In the genomic region with DNA sequence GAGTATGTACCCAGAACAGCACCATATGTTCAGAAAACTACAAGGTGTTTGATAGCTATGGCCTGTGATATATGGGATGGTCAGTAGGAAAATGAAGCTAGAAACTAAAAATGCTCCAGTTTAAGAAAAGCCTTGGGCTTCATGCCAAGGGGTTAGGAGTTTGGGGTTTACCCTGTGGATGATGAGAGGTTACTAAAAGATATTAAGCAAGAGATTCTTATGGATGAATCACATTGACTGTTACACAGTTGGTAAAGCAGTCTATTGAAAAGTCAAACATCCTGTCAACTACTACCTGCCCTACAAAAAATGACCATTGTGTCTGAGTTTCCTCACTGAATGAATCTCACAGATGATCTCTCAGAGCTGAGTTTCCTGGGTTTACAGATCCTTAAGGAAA, we compare ENCODE assay signal across 25 cellular contexts.
DNase-seq lines count a peak whose midpoint lies in the region; ATAC-seq, FAIRE-seq and TF ChIP-seq lines count a peak whose summit lies in the region.
"Had no signal": no experiment of that assay in that cellular context is flagged by ENCODE, and none has a peak within 500 bp of the region (broad histone marks: within the 10 kb centered on the region; RNA-seq: fewer than 3 reads in every experiment).

No MANE protein-coding gene starts in this region.

- ATAC-seq in GM18511 (IDR thresholded peaks at IDR 0.05; ENCODE audit: unreplicated experiment), result no peak
- ATAC-seq: effector memory CD8-positive, alpha-beta T cell; HepG2; stimulated activated memory B cell treated with anti-CD40 and anti-IgM and Interleukin-4, amounts not matched to agents 10 μg/mL and 1 μg/mL and 100 μg/mL, for 72 hours had no signal

- H4K20me1 ChIP-seq in astrocyte (ENCODE audit: insufficient read depth, low read length), result no peaks in the 10 kb centered on the region
- H4K20me1 ChIP-seq in Karpas-422 (ENCODE audit: insufficient read depth, low read depth, low read length), result no peaks in the 10 kb centered on the region
- H4K20me1 ChIP-seq: BLaER1 treated with 17β-estradiol and CSF1 and Interleukin-3, amounts not matched to agents 10 nM and 100 nM had no signal

- FAIRE-seq in astrocyte (lab: Jason Lieb, UNC), result peak; percentile 72
- FAIRE-seq: GM12891, HepG2 had no signal

- H3K79me2 ChIP-seq in astrocyte (ENCODE audit: insufficient read depth, low read length), result no peaks in the 10 kb centered on the region
- no peaks in the 10 kb centered on the region for H3K79me2 ChIP-seq in Karpas-422 (ENCODE audit: low read length)

- H3K4me1 ChIP-seq in astrocyte (ENCODE audit: insufficient read depth, low read length), result peaks cover 12% of the 10 kb centered on the region
- H3K4me1 ChIP-seq in Karpas-422 (ENCODE audit: low read length), result no peaks in the 10 kb centered on the region

- peaks cover 9% of the 10 kb centered on the region for H3K9me3 Mint-ChIP-seq in astrocyte (ENCODE audit: unreplicated experiment)
- H3K9me3 Mint-ChIP-seq: effector memory CD8-positive, alpha-beta T cell had no signal

- peak; percentile 44 to 45 for DNase-seq in AML-193 (lab: John Stamatoyannopoulos, UW)
- DNase-seq in HS-5 (ENCODE audit: low read depth), result peak; percentile 89
- peak; percentile 71 for DNase-seq in astrocyte (ENCODE audit: low read depth)
- peak; percentile 55 for DNase-seq in kidney tubule cell (ENCODE audit: low spot score)
- DNase-seq in effector CD8-positive, alpha-beta T cell (lab: John Stamatoyannopoulos, UW), result no peak
- DNase-seq in Karpas-422, result no peak
- DNase-seq in activated CD8-positive, alpha-beta memory T cell treated with anti-CD3 and anti-CD28 coated beads for 24 hours, result no peak
- DNase-seq: activated CD4-positive, alpha-beta memory T cell treated with anti-CD3 and anti-CD28 coated beads for 36 hours; activated effector memory CD4-positive, alpha-beta T cell treated with anti-CD3 and anti-CD28 coated beads, Interleukin-2, amount 50 U/mL, for 16 hours; brain microvascular endothelial cell; DND-41; effector memory CD8-positive, alpha-beta T cell; kidney glomerular epithelial cell; naive B cell; NCI-H1105; NCI-H446; stimulated activated CD4-positive, alpha-beta T cell treated with anti-CD3 and anti-CD28 coated beads, Interleukin-4, amount 100 ng/mL, for 4 hours had no signal

- no peaks in the 10 kb centered on the region for H3K9me2 ChIP-seq in Karpas-422 (replicated peaks; ENCODE audit: insufficient read depth, low read length)

- H3K27me3 Mint-ChIP-seq in astrocyte (ENCODE audit: low read depth, unreplicated experiment), result no peaks in the 10 kb centered on the region
- H3K27me3 Mint-ChIP-seq: naive B cell; stimulated activated memory B cell treated with anti-CD40 and anti-IgM and Interleukin-4, amounts not matched to agents 10 μg/mL and 1 μg/mL and 100 μg/mL, for 72 hours had no signal

- H3K27ac ChIP-seq in astrocyte (ENCODE audit: low read depth, low read length) (no peak overlapping the region), Karpas-422 (ENCODE audit: low read length) (no peak overlapping the region)
- H3K27ac ChIP-seq: brain microvascular endothelial cell, vagina had no signal

- H3K4me3 ChIP-seq in astrocyte (ENCODE audit: insufficient read depth, low read depth, low read length) (no peak overlapping the region), Karpas-422 (ENCODE audit: low read length) (no peak overlapping the region)
- H3K4me3 ChIP-seq: BLaER1 treated with 17β-estradiol and CSF1 and Interleukin-3, amounts not matched to agents 10 nM and 100 nM; heart left ventricle; vagina had no signal

- H3K4me3 Mint-ChIP-seq in astrocyte (ENCODE audit: unreplicated experiment), result no peak overlapping the region
- H3K4me3 Mint-ChIP-seq: activated CD4-positive, alpha-beta memory T cell treated with anti-CD3 and anti-CD28 coated beads for 36 hours; effector memory CD8-positive, alpha-beta T cell; naive B cell; stimulated activated memory B cell treated with anti-CD40 and anti-IgM and Interleukin-4, amounts not matched to agents 10 μg/mL and 1 μg/mL and 100 μg/mL, for 72 hours; T-helper 2 cell treated with Interferon-gamma antibody and Interleukin-4, amounts not matched to agents 5 μg/mL and 100 μg/mL, for 36 hours had no signal

- no peak for TF ChIP-seq CTCF in astrocyte (IDR thresholded peaks at IDR 0.05; ENCODE audit: insufficient read depth, low read depth, low read length)

- H3K36me3 Mint-ChIP-seq in astrocyte (ENCODE audit: low read depth, unreplicated experiment), result no peaks in the 10 kb centered on the region
- H3K36me3 Mint-ChIP-seq: activated CD4-positive, alpha-beta memory T cell treated with anti-CD3 and anti-CD28 coated beads for 36 hours had no signal

- H2AFZ ChIP-seq in astrocyte (ENCODE audit: low read depth, low read length), result peak overlapping the region; percentile 9
- no peak overlapping the region for H2AFZ ChIP-seq in Karpas-422 (ENCODE audit: low read length)

- H3K9me3 ChIP-seq in astrocyte (ENCODE audit: insufficient read depth, low read depth, low read length) (no peaks in the 10 kb centered on the region), Karpas-422 (ENCODE audit: low read length) (no peaks in the 10 kb centered on the region)
- H3K9me3 ChIP-seq: vagina had no signal

- H3K27ac Mint-ChIP-seq in astrocyte (ENCODE audit: unreplicated experiment), result no peak overlapping the region
- H3K27ac Mint-ChIP-seq: activated CD4-positive, alpha-beta memory T cell treated with anti-CD3 and anti-CD28 coated beads for 36 hours; effector memory CD8-positive, alpha-beta T cell; stimulated activated memory B cell treated with anti-CD40 and anti-IgM and Interleukin-4, amounts not matched to agents 10 μg/mL and 1 μg/mL and 100 μg/mL, for 72 hours; T-helper 2 cell treated with Interferon-gamma antibody and Interleukin-4, amounts not matched to agents 5 μg/mL and 100 μg/mL, for 36 hours had no signal

- no peaks in the 10 kb centered on the region for H3K27me3 ChIP-seq in astrocyte (ENCODE audit: insufficient read depth, low read length)
- peaks cover 3% of the 10 kb centered on the region; the same call in 1 of the 2 replicates for H3K27me3 ChIP-seq in Karpas-422 (ENCODE audit: low read length)
- H3K27me3 ChIP-seq: BLaER1 treated with 17β-estradiol and CSF1 and Interleukin-3, amounts not matched to agents 10 nM and 100 nM; brain microvascular endothelial cell; vagina had no signal

- H3K4me2 ChIP-seq in astrocyte (ENCODE audit: low read length) (peak overlapping the region; percentile 23), Karpas-422 (ENCODE audit: low read depth, low read length, poor library complexity, severe bottlenecking) (no peak overlapping the region)

- peaks cover under 1% of the 10 kb centered on the region for H3K4me1 Mint-ChIP-seq in astrocyte (ENCODE audit: low read depth, unreplicated experiment)

- H3K36me3 ChIP-seq in astrocyte (ENCODE audit: insufficient read depth, low read length) (no peaks in the 10 kb centered on the region), Karpas-422 (ENCODE audit: insufficient read depth, low read length) (no peaks in the 10 kb centered on the region)
- H3K36me3 ChIP-seq: brain microvascular endothelial cell, heart left ventricle, vagina had no signal

- no peak overlapping the region for H3K9ac ChIP-seq in astrocyte (ENCODE audit: low read length)
- no peak overlapping the region for H3K9ac ChIP-seq in Karpas-422 (ENCODE audit: low read length)

Comparison
In these comparisons a context has a peak if more than half of its experiments do, and no peak if none do; other contexts are left out.
1. DNase-seq: peak in AML-193 (2 of 2), HS-5 (single experiment), astrocyte (single experiment) and kidney tubule cell (single experiment); none in effector CD8-positive, alpha-beta T cell (single experiment), Karpas-422 (single experiment) and activated CD8-positive, alpha-beta memory T cell treated with anti-CD3 and anti-CD28 coated beads for 24 hours (single experiment).